20 cellular contexts compared by ENCODE assay signal in the genomic region with DNA sequence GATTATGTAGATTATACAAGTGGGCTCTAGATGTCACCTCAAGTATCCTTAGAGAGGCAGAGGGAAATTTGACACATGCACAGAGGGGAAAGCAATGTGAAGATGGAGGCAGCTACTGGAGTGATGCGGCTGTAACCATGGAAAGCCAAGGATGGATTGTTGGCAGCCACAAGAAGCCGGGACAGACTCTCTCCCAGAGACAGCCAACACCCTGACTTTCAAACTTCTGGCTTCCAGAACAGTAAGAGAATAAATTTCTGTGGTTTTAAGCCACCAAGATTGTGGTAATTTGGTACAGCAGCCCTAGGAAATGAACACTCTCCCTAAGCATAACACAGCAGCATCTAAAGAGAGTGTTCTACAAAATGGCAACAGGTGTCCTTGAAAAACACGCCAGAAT. TPM values are rescaled to one million over a fixed set of nuclear protein-coding genes. Genes with fewer than 3 reads are reported as not detected.
DNase-seq lines count a peak whose midpoint lies in the region; ATAC-seq and TF ChIP-seq lines count a peak whose summit lies in the region.
"Had no signal": no experiment of that assay in that cellular context is flagged by ENCODE, and none has a peak within 500 bp of the region (broad histone marks: within the 10 kb centered on the region; RNA-seq: fewer than 3 reads in every experiment).

No MANE protein-coding gene starts in this region.

- H3K36me3 ChIP-seq in left ventricle myocardium inferior (no peaks in the 10 kb centered on the region), rectal smooth muscle tissue (ENCODE audit: control insufficient read depth, insufficient read depth, low read length) (no peaks in the 10 kb centered on the region)

- TF ChIP-seq CTCF in left ventricle myocardium inferior (IDR thresholded peaks at IDR 0.05; ENCODE audit: borderline replicate concordance) = no peak

- H3K27ac ChIP-seq in left ventricle myocardium inferior (replicated peaks) (peak overlapping the region; percentile 51), rectal smooth muscle tissue (ENCODE audit: low read depth, low read length) (peak overlapping the region; percentile 73)
- H3K27ac ChIP-seq: VCaP had no signal

- in situ Hi-C loops in ACHN (cut with HindIII; ENCODE audit: low pct_ligation_motif_present, low pct_unique_long_range_greater_than_20kb, low sequenced_read_pairs) = no loop called here

- no peak for ATAC-seq in Right ventricle myocardium superior (ENCODE audit: poor library complexity)
- ATAC-seq: left lobe of liver, T-cell had no signal

- H3K27me3 ChIP-seq in left ventricle myocardium inferior (ENCODE audit: low read depth) (no peaks in the 10 kb centered on the region), rectal smooth muscle tissue (ENCODE audit: control insufficient read depth, insufficient read depth, low read length) (no peaks in the 10 kb centered on the region)

- no peak overlapping the region for H3K9ac ChIP-seq in rectal smooth muscle tissue (ENCODE audit: low read length)

- H3K9me3 ChIP-seq in left ventricle myocardium inferior (replicated peaks) = no peaks in the 10 kb centered on the region

- DNase-seq in left ventricle myocardium inferior (no peak), Right ventricle myocardium superior (no peak), fibroblast of peridontal ligament (ENCODE audit: extremely low read depth) (peak; percentile 81), ACHN (no peak), NCI-H446 treated with DMSO at 0.1 percent for 48 hours (lab: John Stamatoyannopoulos, UW) (no peak), KG1 (lab: John Stamatoyannopoulos, UW) (no peak), DMS53 treated with DMSO at 0.1 percent for 48 hours (lab: John Stamatoyannopoulos, UW; ENCODE audit: unreplicated experiment) (no peak)
- DNase-seq: activated CD4-positive, alpha-beta T cell treated with anti-CD3 and anti-CD28 coated beads, Interleukin-2, amount 50 U/mL, for 4 hours; CD4-positive, CD25-positive, alpha-beta regulatory T cell; cortex of kidney; DMS153; H7; NCI-H1930; occipital lobe; SHP77 treated with DMSO at 0.1 percent for 48 hours; stimulated activated CD4-positive, alpha-beta T cell treated with anti-CD3 and anti-CD28 coated beads, Interleukin-4, amount 100 ng/mL, for 1 hour; T-cell had no signal

- intact Hi-C loops in left ventricle myocardium inferior (cut with micrococcal nuclease) = loop anchor here (10.0 kb wide), 1 partner anchor 135 kb away; no protein-coding TSS in a partner anchor
- intact Hi-C loops in Right ventricle myocardium superior (cut with DNase I) = loop anchor here (10.0 kb wide), 1 partner anchor 45 kb away; no protein-coding TSS in a partner anchor

- H3K4me1 ChIP-seq in left ventricle myocardium inferior (peaks cover 42% of the 10 kb centered on the region), rectal smooth muscle tissue (ENCODE audit: control insufficient read depth, insufficient read depth, low read length) (peaks cover 51% of the 10 kb centered on the region)

- H3K4me3 ChIP-seq in left ventricle myocardium inferior (no peak overlapping the region), rectal smooth muscle tissue (ENCODE audit: low read length) (peak overlapping the region; percentile 34)

RNA-seq across cellular contexts. Expression of a gene that starts 34.4 kb away (rescaled TPM):
- total RNA-seq in left ventricle myocardium inferior (8.7 TPM), Right ventricle myocardium superior (5.9 TPM)
